Comparison of ENCODE assay signal across 13 cellular contexts in genomic region chr6:155183095-155183494, GRCh38.
DNase-seq lines count a peak whose midpoint lies in the region; ATAC-seq and TF ChIP-seq lines count a peak whose summit lies in the region.
"Had no signal": no experiment of that assay in that cellular context is flagged by ENCODE, and none has a peak within 500 bp of the region (broad histone marks: within the 10 kb centered on the region; RNA-seq: fewer than 3 reads in every experiment).

No MANE protein-coding gene starts in this region.

- intact Hi-C loops in aorta (cut with DNase I): no loop called here

- H3K27ac ChIP-seq in aorta (ENCODE audit: low read depth in 1 of 2, low read length in 2 of 2): no peak overlapping the region
- H3K27ac ChIP-seq: GM23248 had no signal

- H3K27ac Mint-ChIP-seq in nephron progenitor cell: peak overlapping the region; percentile 32

- H3K9me3 ChIP-seq in aorta (ENCODE audit: control insufficient read depth, low read length): no peaks in the 10 kb centered on the region

- no peaks in the 10 kb centered on the region for H3K27me3 Mint-ChIP-seq in nephron progenitor cell (ENCODE audit: low read depth, poor library complexity)

- no peaks in the 10 kb centered on the region for H3K27me3 ChIP-seq in aorta (ENCODE audit: control insufficient read depth in 1 of 2, insufficient read depth in 2 of 2, low read length in 1 of 2)

- in situ Hi-C loops in KBM-7 (cut with MboI; ENCODE audit: low pct_unique_long_range_greater_than_20kb, low sequenced_read_pairs): no loop called here

- no peak overlapping the region for H3K4me3 ChIP-seq in NB4 (ENCODE audit: low read depth, low read length)
- H3K4me3 ChIP-seq in aorta (ENCODE audit: low read length in 2 of 2): no peak overlapping the region
- H3K4me3 ChIP-seq: GM23248 had no signal

- no peak overlapping the region for H3K4me3 Mint-ChIP-seq in nephron progenitor cell
- H3K4me3 Mint-ChIP-seq: T-helper 2 cell treated with Interferon-gamma antibody and Interleukin-4, amounts not matched to agents 5 μg/mL and 100 μg/mL, for 36 hours had no signal

- no peak for TF ChIP-seq POLR2A in NB4 (IDR thresholded peaks at IDR 0.05; ENCODE audit: extremely low read depth, insufficient read length)

- peaks cover 0 to 4% of the 10 kb centered on the region in 2 donors for H3K36me3 ChIP-seq in aorta (ENCODE audit: control insufficient read depth in 1 of 2, insufficient read depth in 2 of 2, low read length in 1 of 2)

- peak; percentile 41 for ATAC-seq in GM18511 (IDR thresholded peaks at IDR 0.05; ENCODE audit: unreplicated experiment)
- ATAC-seq in GM21619 (IDR thresholded peaks at IDR 0.05; ENCODE audit: unreplicated experiment): peak; percentile 44
- ATAC-seq in aorta (ENCODE audit: low FRiP score): no peak

- no peak for TF ChIP-seq CTCF in NB4 (IDR thresholded peaks at IDR 0.05; ENCODE audit: low read depth, low read length)
- TF ChIP-seq CTCF in nephron progenitor cell (IDR thresholded peaks at IDR 0.05): no peak

- no peaks in the 10 kb centered on the region for H3K9me3 Mint-ChIP-seq in nephron progenitor cell
- H3K9me3 Mint-ChIP-seq: T-helper 2 cell treated with Interferon-gamma antibody and Interleukin-4, amounts not matched to agents 5 μg/mL and 100 μg/mL, for 36 hours had no signal

- peaks cover 43% of the 10 kb centered on the region for H3K4me1 Mint-ChIP-seq in nephron progenitor cell

- no peaks in the 10 kb centered on the region for H3K4me1 ChIP-seq in aorta (ENCODE audit: control insufficient read depth in 1 of 2, insufficient read depth in 2 of 2, low read length in 2 of 2)

- DNase-seq in NB4 (ENCODE audit: low read depth): peak; percentile 12
- DNase-seq in nephron progenitor cell: no peak
- DNase-seq in aorta: no peak
- DNase-seq in KBM-7: no peak
- DNase-seq in activated gamma-delta T cell (lab: John Stamatoyannopoulos, UW): no peak
- no peak for DNase-seq in HCEC 1CT
- DNase-seq: activated effector memory CD4-positive, alpha-beta T cell treated with Interleukin-2 at 50 U/mL for 16 hours; GM23248; NCI-H226; occipital lobe had no signal

- WGBS in aorta, 2 donors: 69% methylated on average over 5 of the region's 5 CpGs

- no peaks in the 10 kb centered on the region for H3K36me3 Mint-ChIP-seq in nephron progenitor cell (ENCODE audit: low read depth)
